17 cellular contexts compared by ENCODE assay signal in genomic region chr2:225355788-225356187, GRCh38. TPM values are rescaled to one million over a fixed set of nuclear protein-coding genes. Genes with fewer than 3 reads are reported as not detected.
DNase-seq lines count a peak whose midpoint lies in the region; ATAC-seq and TF ChIP-seq lines count a peak whose summit lies in the region.
"Had no signal": no experiment of that assay in that cellular context is flagged by ENCODE, and none has a peak within 500 bp of the region (broad histone marks: within the 10 kb centered on the region; RNA-seq: fewer than 3 reads in every experiment).

No MANE protein-coding gene starts in this region.

- intact Hi-C loops in heart right ventricle (cut with DNase I) = no loop called here

- no peak for ATAC-seq in heart right ventricle
- ATAC-seq: K562 had no signal

- H3K27ac ChIP-seq in heart right ventricle = no peak overlapping the region
- H3K27ac ChIP-seq: BLaER1 treated with 17β-estradiol and CSF1 and Interleukin-3, amounts not matched to agents 10 nM and 100 nM; Peyer's patch had no signal

- 74 to 77% methylated on average over 3 of the region's 3 CpGs for WGBS in heart right ventricle, 2 donors

- TF ChIP-seq CTCF in heart right ventricle (IDR thresholded peaks at IDR 0.05) = no peak

- no peaks in the 10 kb centered on the region for H3K4me1 ChIP-seq in heart right ventricle
- H3K4me1 ChIP-seq: Peyer's patch had no signal

- no peaks in the 10 kb centered on the region for H3K9me3 ChIP-seq in heart right ventricle
- H3K9me3 ChIP-seq: BLaER1 treated with 17β-estradiol and CSF1 and Interleukin-3, amounts not matched to agents 10 nM and 100 nM; Peyer's patch had no signal

- H3K4me3 ChIP-seq in heart right ventricle = no peak overlapping the region
- H3K4me3 ChIP-seq: BLaER1 treated with 17β-estradiol and CSF1 and Interleukin-3, amounts not matched to agents 10 nM and 100 nM; K562; Peyer's patch had no signal

- no peaks in the 10 kb centered on the region for H3K36me3 ChIP-seq in heart right ventricle
- H3K36me3 ChIP-seq: BLaER1 treated with 17β-estradiol and CSF1 and Interleukin-3, amounts not matched to agents 10 nM and 100 nM; Peyer's patch had no signal

- DNase-seq in NCI-H524 (lab: John Stamatoyannopoulos, UW) (peak; percentile 0 to 42), NCI-H524 treated with DMSO at 0.1 percent for 48 hours (lab: John Stamatoyannopoulos, UW) (no peak), NCI-H146 treated with DMSO at 0.1 percent for 48 hours (lab: John Stamatoyannopoulos, UW; ENCODE audit: unreplicated experiment) (peak; percentile 78), NCI-H69 (lab: John Stamatoyannopoulos, UW) (peak; percentile 95), heart right ventricle (no peak), globus pallidus (ENCODE audit: low spot score) (no peak)
- no peak for DNase-seq in stimulated activated CD4-positive, alpha-beta T cell treated with anti-CD3 and anti-CD28 coated beads, Interleukin-15, amount 100 ng/mL, for 24 hours
- no peak for DNase-seq in stimulated activated CD4-positive, alpha-beta T cell treated with anti-CD3 and anti-CD28 coated beads, Interleukin-12 subunit alpha, Interleukin-12 subunit beta, amount 100 ng/mL, for 4 hours
- DNase-seq: GOT3, NCI-H2029, NCI-H446, Peyer's patch, Right ventricle myocardium superior, T-helper 2 cell had no signal

- peaks cover 0 to 6% (median 0%) of the 10 kb centered on the region in 7 donors for H3K27me3 ChIP-seq in heart right ventricle
- H3K27me3 ChIP-seq: BLaER1 treated with 17β-estradiol and CSF1 and Interleukin-3, amounts not matched to agents 10 nM and 100 nM; Peyer's patch had no signal

RNA-seq across cellular contexts. Expression of gene NYAP2, which starts 43.7 kb away (rescaled TPM):
- under 1 TPM in 1 of 10 donors, not detected in 9; 0.04 TPM for total RNA-seq in heart right ventricle
- not detected for polyA plus RNA-seq in heart right ventricle
- total RNA-seq: A172, Peyer's patch, Right ventricle myocardium superior had no signal

Comparison
In these comparisons a context has a peak if more than half of its experiments do, and no peak if none do; other contexts are left out.
1. DNase-seq: peak in NCI-H524 (2 of 2), NCI-H146 treated with DMSO at 0.1 percent for 48 hours (single experiment) and NCI-H69 (single experiment); none in NCI-H524 treated with DMSO at 0.1 percent for 48 hours (single experiment), heart right ventricle (0 of 2), globus pallidus (single experiment), stimulated activated CD4-positive, alpha-beta T cell treated with anti-CD3 and anti-CD28 coated beads, Interleukin-15, amount 100 ng/mL, for 24 hours (single experiment) and stimulated activated CD4-positive, alpha-beta T cell treated with anti-CD3 and anti-CD28 coated beads, Interleukin-12 subunit alpha, Interleukin-12 subunit beta, amount 100 ng/mL, for 4 hours (single experiment).